In the genomic region with DNA sequence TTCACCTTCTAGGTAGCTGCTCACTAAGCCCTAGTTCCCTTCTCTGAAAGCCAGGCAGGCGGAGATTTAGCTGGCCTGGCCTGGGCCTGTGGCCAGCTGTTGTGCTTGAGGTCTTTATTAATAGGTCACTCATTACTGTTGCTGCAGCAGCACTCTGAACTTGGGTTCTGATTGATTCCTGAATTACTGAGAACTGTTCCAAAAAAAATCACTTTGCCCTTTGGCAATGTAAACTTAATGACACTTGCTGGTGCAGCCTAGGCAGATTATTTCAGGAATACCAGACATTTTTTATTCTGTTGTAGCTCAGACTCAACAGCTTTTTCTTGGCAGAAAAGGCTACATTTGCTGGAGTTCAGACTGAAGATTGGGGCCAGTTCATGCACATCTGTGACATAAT, we compare ENCODE assay signal across 1 cellular context.
TF ChIP-seq lines count a peak whose summit lies in the region.

No MANE protein-coding gene starts in this region.

TF ChIP-seq in HepG2, 621 proteins besides CTCF, POLR2A, EP300 and RAD21 (continued from another document and continues in another):
- TF ChIP-seq, protein P1, sequence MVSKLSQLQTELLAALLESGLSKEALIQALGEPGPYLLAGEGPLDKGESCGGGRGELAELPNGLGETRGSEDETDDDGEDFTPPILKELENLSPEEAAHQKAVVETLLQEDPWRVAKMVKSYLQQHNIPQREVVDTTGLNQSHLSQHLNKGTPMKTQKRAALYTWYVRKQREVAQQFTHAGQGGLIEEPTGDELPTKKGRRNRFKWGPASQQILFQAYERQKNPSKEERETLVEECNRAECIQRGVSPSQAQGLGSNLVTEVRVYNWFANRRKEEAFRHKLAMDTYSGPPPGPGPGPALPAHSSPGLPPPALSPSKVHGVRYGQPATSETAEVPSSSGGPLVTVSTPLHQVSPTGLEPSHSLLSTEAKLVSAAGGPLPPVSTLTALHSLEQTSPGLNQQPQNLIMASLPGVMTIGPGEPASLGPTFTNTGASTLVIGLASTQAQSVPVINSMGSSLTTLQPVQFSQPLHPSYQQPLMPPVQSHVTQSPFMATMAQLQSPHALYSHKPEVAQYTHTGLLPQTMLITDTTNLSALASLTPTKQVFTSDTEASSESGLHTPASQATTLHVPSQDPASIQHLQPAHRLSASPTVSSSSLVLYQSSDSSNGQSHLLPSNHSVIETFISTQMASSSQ (IDR thresholded peaks at IDR 0.05; ENCODE audit: low read depth): peak; percentile 94
- TF ChIP-seq, protein P1 (CRISPR knock-in tag; IDR thresholded peaks at IDR 0.05; ENCODE audit: borderline replicate concordance): peak; percentile 96
- TF ChIP-seq, protein P2, sequence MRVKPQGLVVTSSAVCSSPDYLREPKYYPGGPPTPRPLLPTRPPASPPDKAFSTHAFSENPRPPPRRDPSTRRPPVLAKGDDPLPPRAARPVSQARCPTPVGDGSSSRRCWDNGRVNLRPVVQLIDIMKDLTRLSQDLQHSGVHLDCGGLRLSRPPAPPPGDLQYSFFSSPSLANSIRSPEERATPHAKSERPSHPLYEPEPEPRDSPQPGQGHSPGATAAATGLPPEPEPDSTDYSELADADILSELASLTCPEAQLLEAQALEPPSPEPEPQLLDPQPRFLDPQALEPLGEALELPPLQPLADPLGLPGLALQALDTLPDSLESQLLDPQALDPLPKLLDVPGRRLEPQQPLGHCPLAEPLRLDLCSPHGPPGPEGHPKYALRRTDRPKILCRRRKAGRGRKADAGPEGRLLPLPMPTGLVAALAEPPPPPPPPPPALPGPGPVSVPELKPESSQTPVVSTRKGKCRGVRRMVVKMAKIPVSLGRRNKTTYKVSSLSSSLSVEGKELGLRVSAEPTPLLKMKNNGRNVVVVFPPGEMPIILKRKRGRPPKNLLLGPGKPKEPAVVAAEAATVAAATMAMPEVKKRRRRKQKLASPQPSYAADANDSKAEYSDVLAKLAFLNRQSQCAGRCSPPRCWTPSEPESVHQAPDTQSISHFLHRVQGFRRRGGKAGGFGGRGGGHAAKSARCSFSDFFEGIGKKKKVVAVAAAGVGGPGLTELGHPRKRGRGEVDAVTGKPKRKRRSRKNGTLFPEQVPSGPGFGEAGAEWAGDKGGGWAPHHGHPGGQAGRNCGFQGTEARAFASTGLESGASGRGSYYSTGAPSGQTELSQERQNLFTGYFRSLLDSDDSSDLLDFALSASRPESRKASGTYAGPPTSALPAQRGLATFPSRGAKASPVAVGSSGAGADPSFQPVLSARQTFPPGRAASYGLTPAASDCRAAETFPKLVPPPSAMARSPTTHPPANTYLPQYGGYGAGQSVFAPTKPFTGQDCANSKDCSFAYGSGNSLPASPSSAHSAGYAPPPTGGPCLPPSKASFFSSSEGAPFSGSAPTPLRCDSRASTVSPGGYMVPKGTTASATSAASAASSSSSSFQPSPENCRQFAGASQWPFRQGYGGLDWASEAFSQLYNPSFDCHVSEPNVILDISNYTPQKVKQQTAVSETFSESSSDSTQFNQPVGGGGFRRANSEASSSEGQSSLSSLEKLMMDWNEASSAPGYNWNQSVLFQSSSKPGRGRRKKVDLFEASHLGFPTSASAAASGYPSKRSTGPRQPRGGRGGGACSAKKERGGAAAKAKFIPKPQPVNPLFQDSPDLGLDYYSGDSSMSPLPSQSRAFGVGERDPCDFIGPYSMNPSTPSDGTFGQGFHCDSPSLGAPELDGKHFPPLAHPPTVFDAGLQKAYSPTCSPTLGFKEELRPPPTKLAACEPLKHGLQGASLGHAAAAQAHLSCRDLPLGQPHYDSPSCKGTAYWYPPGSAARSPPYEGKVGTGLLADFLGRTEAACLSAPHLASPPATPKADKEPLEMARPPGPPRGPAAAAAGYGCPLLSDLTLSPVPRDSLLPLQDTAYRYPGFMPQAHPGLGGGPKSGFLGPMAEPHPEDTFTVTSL (CRISPR knock-in tag; IDR thresholded peaks at IDR 0.05; ENCODE audit: borderline replicate concordance): 0 out of 2 replicates have a peak, but pooled peaks have one; percentile 17
- TF ChIP-seq, protein P3, sequence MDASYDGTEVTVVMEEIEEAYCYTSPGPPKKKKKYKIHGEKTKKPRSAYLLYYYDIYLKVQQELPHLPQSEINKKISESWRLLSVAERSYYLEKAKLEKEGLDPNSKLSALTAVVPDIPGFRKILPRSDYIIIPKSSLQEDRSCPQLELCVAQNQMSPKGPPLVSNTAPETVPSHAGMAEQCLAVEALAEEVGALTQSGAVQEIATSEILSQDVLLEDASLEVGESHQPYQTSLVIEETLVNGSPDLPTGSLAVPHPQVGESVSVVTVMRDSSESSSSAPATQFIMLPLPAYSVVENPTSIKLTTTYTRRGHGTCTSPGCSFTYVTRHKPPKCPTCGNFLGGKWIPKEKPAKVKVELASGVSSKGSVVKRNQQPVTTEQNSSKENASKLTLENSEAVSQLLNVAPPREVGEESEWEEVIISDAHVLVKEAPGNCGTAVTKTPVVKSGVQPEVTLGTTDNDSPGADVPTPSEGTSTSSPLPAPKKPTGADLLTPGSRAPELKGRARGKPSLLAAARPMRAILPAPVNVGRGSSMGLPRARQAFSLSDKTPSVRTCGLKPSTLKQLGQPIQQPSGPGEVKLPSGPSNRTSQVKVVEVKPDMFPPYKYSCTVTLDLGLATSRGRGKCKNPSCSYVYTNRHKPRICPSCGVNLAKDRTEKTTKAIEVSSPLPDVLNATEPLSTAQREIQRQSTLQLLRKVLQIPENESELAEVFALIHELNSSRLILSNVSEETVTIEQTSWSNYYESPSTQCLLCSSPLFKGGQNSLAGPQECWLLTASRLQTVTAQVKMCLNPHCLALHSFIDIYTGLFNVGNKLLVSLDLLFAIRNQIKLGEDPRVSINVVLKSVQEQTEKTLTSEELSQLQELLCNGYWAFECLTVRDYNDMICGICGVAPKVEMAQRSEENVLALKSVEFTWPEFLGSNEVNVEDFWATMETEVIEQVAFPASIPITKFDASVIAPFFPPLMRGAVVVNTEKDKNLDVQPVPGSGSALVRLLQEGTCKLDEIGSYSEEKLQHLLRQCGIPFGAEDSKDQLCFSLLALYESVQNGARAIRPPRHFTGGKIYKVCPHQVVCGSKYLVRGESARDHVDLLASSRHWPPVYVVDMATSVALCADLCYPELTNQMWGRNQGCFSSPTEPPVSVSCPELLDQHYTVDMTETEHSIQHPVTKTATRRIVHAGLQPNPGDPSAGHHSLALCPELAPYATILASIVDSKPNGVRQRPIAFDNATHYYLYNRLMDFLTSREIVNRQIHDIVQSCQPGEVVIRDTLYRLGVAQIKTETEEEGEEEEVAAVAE (CRISPR knock-in tag; IDR thresholded peaks at IDR 0.05; ENCODE audit: borderline replicate concordance): no peak
- TF ChIP-seq MIER2 (CRISPR knock-in tag; IDR thresholded peaks at IDR 0.05) (peak; percentile 35; the same call in 1 of the 2 replicates), PPARG (CRISPR knock-in tag; conservative IDR thresholded peaks at IDR 0.05) (0 out of 2 replicates have a peak, but pooled peaks have one; percentile 4), CEBPG (CRISPR knock-in tag; IDR thresholded peaks at IDR 0.05) (0 out of 2 replicates have a peak, but pooled peaks have one; percentile 25), SOX5 (CRISPR knock-in tag; IDR thresholded peaks at IDR 0.05; ENCODE audit: borderline replicate concordance) (peak; percentile 66), NFE2L2 (IDR thresholded peaks at IDR 0.05; ENCODE audit: low read length) (no peak), RARA (CRISPR knock-in tag; IDR thresholded peaks at IDR 0.05) (peak; percentile 44; the same call in 1 of the 2 replicates), ZNF331 (CRISPR knock-in tag; IDR thresholded peaks at IDR 0.05) (peak; percentile 3; the same call in 1 of the 2 replicates), SAP130 (CRISPR knock-in tag; IDR thresholded peaks at IDR 0.05; ENCODE audit: low read depth) (peak; percentile 70), CENPX (CRISPR knock-in tag; IDR thresholded peaks at IDR 0.05) (no peak), ELF1 (CRISPR knock-in tag; IDR thresholded peaks at IDR 0.05) (no peak), ZNF292 (CRISPR knock-in tag; IDR thresholded peaks at IDR 0.05; ENCODE audit: borderline replicate concordance, low read depth) (peak; percentile 82; the same call in 1 of the 2 replicates), ZBTB20 (CRISPR knock-in tag; IDR thresholded peaks at IDR 0.05; ENCODE audit: borderline replicate concordance, low read depth) (0 out of 2 replicates have a peak, but pooled peaks have one; percentile 44), SMAD1 (CRISPR knock-in tag; IDR thresholded peaks at IDR 0.05; ENCODE audit: borderline replicate concordance, low read depth) (no peak), BCL6 (CRISPR knock-in tag; IDR thresholded peaks at IDR 0.05) (peak; percentile 88), ZNF496 (CRISPR knock-in tag; IDR thresholded peaks at IDR 0.05; ENCODE audit: insufficient replicate concordance) (no peak), ETV6 (CRISPR knock-in tag; conservative IDR thresholded peaks at IDR 0.05) (no peak)
- TF ChIP-seq, protein P4, sequence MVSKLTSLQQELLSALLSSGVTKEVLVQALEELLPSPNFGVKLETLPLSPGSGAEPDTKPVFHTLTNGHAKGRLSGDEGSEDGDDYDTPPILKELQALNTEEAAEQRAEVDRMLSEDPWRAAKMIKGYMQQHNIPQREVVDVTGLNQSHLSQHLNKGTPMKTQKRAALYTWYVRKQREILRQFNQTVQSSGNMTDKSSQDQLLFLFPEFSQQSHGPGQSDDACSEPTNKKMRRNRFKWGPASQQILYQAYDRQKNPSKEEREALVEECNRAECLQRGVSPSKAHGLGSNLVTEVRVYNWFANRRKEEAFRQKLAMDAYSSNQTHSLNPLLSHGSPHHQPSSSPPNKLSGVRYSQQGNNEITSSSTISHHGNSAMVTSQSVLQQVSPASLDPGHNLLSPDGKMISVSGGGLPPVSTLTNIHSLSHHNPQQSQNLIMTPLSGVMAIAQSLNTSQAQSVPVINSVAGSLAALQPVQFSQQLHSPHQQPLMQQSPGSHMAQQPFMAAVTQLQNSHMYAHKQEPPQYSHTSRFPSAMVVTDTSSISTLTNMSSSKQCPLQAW (CRISPR knock-in tag; IDR thresholded peaks at IDR 0.05): peak; percentile 100
- TF ChIP-seq, protein P5, sequence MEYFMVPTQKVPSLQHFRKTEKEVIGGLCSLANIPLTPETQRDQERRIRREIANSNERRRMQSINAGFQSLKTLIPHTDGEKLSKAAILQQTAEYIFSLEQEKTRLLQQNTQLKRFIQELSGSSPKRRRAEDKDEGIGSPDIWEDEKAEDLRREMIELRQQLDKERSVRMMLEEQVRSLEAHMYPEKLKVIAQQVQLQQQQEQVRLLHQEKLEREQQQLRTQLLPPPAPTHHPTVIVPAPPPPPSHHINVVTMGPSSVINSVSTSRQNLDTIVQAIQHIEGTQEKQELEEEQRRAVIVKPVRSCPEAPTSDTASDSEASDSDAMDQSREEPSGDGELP (IDR thresholded peaks at IDR 0.05; ENCODE audit: borderline replicate concordance, low read depth): peak; percentile 94
- TF ChIP-seq, protein P6, sequence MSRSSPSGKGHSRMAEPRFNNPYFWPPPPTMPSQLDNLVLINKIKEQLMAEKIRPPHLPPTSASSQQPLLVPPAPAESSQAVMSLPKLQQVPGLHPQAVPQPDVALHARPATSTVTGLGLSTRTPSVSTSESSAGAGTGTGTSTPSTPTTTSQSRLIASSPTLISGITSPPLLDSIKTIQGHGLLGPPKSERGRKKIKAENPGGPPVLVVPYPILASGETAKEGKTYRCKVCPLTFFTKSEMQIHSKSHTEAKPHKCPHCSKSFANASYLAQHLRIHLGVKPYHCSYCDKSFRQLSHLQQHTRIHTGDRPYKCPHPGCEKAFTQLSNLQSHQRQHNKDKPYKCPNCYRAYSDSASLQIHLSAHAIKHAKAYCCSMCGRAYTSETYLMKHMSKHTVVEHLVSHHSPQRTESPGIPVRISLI (CRISPR knock-in tag; IDR thresholded peaks at IDR 0.05; ENCODE audit: borderline replicate concordance): peak; percentile 88
- TF ChIP-seq, protein P7, sequence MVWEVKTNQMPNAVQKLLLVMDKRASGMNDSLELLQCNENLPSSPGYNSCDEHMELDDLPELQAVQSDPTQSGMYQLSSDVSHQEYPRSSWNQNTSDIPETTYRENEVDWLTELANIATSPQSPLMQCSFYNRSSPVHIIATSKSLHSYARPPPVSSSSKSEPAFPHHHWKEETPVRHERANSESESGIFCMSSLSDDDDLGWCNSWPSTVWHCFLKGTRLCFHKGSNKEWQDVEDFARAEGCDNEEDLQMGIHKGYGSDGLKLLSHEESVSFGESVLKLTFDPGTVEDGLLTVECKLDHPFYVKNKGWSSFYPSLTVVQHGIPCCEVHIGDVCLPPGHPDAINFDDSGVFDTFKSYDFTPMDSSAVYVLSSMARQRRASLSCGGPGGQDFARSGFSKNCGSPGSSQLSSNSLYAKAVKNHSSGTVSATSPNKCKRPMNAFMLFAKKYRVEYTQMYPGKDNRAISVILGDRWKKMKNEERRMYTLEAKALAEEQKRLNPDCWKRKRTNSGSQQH (CRISPR knock-in tag; IDR thresholded peaks at IDR 0.05; ENCODE audit: low read depth): 0 out of 2 replicates have a peak, but pooled peaks have one; percentile 34
- TF ChIP-seq, protein P8, sequence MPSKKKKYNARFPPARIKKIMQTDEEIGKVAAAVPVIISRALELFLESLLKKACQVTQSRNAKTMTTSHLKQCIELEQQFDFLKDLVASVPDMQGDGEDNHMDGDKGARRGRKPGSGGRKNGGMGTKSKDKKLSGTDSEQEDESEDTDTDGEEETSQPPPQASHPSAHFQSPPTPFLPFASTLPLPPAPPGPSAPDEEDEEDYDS (CRISPR knock-in tag; IDR thresholded peaks at IDR 0.05): 0 out of 2 replicates have a peak, but pooled peaks have one; percentile 42
- TF ChIP-seq, protein P9, sequence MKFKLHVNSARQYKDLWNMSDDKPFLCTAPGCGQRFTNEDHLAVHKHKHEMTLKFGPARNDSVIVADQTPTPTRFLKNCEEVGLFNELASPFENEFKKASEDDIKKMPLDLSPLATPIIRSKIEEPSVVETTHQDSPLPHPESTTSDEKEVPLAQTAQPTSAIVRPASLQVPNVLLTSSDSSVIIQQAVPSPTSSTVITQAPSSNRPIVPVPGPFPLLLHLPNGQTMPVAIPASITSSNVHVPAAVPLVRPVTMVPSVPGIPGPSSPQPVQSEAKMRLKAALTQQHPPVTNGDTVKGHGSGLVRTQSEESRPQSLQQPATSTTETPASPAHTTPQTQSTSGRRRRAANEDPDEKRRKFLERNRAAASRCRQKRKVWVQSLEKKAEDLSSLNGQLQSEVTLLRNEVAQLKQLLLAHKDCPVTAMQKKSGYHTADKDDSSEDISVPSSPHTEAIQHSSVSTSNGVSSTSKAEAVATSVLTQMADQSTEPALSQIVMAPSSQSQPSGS (CRISPR knock-in tag; IDR thresholded peaks at IDR 0.05): 0 out of 2 replicates have a peak, but pooled peaks have one; percentile 21
